In the genomic region with DNA sequence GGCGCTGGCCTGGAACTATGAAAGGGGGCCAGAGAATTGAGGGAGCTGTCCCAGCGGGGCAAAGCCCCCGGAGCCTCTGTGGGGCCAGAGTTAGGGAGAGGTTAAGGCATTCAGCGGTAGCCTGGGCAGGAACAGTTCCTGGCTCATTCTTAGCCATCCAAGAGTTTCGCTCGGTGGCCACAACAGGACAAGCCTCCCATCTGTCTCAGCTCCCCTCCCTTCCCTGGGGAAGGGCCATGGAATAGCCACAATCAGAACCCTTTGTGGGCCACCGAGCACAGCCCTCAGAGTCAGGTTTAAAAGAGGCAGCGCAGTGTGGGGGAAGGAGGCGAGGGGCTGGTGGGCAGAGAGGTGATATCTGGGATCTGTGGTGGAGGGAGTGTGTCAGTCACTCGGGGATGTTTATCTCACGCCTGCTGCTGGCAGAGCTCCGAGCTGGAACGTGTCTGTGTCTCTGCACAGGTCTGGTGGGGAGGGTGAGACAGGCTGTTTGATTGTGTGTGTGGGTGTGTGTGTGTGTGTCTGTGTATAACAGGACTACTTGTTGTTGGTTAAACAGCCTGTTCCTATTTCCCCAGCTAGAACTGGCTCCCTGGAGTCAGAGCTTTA, we compare ENCODE assay signal across 2 cellular contexts.
TF ChIP-seq lines count a peak whose summit lies in the region.

No MANE protein-coding gene starts in this region.

TF ChIP-seq in IMR-90, 13 proteins besides CTCF, POLR2A, EP300 and RAD21 (continued from another document):
- TF ChIP-seq CEBPB (IDR thresholded peaks at IDR 0.05; ENCODE audit: low read depth, low read length), result no peak

TF ChIP-seq in WTC11, 78 proteins besides CTCF, POLR2A, EP300 and RAD21 (continued from another document):
- no peak for TF ChIP-seq IRF1 (CRISPR knock-in tag; IDR thresholded peaks at IDR 0.05)
- TF ChIP-seq FOXJ3 (CRISPR knock-in tag; IDR thresholded peaks at IDR 0.05; ENCODE audit: borderline replicate concordance), result no peak
- TF ChIP-seq ZNF263 (CRISPR knock-in tag; IDR thresholded peaks at IDR 0.05; ENCODE audit: low read depth), result no peak
- no peak for TF ChIP-seq TEAD1 (CRISPR knock-in tag; IDR thresholded peaks at IDR 0.05)
- TF ChIP-seq, protein P1, sequence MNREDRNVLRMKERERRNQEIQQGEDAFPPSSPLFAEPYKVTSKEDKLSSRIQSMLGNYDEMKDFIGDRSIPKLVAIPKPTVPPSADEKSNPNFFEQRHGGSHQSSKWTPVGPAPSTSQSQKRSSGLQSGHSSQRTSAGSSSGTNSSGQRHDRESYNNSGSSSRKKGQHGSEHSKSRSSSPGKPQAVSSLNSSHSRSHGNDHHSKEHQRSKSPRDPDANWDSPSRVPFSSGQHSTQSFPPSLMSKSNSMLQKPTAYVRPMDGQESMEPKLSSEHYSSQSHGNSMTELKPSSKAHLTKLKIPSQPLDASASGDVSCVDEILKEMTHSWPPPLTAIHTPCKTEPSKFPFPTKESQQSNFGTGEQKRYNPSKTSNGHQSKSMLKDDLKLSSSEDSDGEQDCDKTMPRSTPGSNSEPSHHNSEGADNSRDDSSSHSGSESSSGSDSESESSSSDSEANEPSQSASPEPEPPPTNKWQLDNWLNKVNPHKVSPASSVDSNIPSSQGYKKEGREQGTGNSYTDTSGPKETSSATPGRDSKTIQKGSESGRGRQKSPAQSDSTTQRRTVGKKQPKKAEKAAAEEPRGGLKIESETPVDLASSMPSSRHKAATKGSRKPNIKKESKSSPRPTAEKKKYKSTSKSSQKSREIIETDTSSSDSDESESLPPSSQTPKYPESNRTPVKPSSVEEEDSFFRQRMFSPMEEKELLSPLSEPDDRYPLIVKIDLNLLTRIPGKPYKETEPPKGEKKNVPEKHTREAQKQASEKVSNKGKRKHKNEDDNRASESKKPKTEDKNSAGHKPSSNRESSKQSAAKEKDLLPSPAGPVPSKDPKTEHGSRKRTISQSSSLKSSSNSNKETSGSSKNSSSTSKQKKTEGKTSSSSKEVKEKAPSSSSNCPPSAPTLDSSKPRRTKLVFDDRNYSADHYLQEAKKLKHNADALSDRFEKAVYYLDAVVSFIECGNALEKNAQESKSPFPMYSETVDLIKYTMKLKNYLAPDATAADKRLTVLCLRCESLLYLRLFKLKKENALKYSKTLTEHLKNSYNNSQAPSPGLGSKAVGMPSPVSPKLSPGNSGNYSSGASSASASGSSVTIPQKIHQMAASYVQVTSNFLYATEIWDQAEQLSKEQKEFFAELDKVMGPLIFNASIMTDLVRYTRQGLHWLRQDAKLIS (CRISPR knock-in tag; IDR thresholded peaks at IDR 0.05; ENCODE audit: borderline replicate concordance), result no peak
- TF ChIP-seq RELA (CRISPR knock-in tag; IDR thresholded peaks at IDR 0.05; ENCODE audit: borderline replicate concordance), result no peak
- TF ChIP-seq GRHL2 (CRISPR knock-in tag; IDR thresholded peaks at IDR 0.05; ENCODE audit: insufficient replicate concordance, severe bottlenecking), result no peak
- TF ChIP-seq ZNF532 (CRISPR knock-in tag; IDR thresholded peaks at IDR 0.05; ENCODE audit: borderline replicate concordance), result no peak
- TF ChIP-seq, protein P2, sequence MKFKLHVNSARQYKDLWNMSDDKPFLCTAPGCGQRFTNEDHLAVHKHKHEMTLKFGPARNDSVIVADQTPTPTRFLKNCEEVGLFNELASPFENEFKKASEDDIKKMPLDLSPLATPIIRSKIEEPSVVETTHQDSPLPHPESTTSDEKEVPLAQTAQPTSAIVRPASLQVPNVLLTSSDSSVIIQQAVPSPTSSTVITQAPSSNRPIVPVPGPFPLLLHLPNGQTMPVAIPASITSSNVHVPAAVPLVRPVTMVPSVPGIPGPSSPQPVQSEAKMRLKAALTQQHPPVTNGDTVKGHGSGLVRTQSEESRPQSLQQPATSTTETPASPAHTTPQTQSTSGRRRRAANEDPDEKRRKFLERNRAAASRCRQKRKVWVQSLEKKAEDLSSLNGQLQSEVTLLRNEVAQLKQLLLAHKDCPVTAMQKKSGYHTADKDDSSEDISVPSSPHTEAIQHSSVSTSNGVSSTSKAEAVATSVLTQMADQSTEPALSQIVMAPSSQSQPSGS (CRISPR knock-in tag; IDR thresholded peaks at IDR 0.05; ENCODE audit: borderline replicate concordance, low read depth), result no peak
- no peak for TF ChIP-seq NR1H2 (CRISPR knock-in tag; IDR thresholded peaks at IDR 0.05)
- TF ChIP-seq STAT6 (CRISPR knock-in tag; conservative IDR thresholded peaks at IDR 0.05; ENCODE audit: low read depth), result no peak
- no peak for TF ChIP-seq ETV6 (CRISPR knock-in tag; IDR thresholded peaks at IDR 0.05)
- no peak for TF ChIP-seq KAT7 (CRISPR knock-in tag; IDR thresholded peaks at IDR 0.05; ENCODE audit: borderline replicate concordance)
- TF ChIP-seq, protein P3, sequence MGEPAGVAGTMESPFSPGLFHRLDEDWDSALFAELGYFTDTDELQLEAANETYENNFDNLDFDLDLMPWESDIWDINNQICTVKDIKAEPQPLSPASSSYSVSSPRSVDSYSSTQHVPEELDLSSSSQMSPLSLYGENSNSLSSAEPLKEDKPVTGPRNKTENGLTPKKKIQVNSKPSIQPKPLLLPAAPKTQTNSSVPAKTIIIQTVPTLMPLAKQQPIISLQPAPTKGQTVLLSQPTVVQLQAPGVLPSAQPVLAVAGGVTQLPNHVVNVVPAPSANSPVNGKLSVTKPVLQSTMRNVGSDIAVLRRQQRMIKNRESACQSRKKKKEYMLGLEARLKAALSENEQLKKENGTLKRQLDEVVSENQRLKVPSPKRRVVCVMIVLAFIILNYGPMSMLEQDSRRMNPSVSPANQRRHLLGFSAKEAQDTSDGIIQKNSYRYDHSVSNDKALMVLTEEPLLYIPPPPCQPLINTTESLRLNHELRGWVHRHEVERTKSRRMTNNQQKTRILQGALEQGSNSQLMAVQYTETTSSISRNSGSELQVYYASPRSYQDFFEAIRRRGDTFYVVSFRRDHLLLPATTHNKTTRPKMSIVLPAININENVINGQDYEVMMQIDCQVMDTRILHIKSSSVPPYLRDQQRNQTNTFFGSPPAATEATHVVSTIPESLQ (CRISPR knock-in tag; IDR thresholded peaks at IDR 0.05), result no peak
- TF ChIP-seq, protein P4, sequence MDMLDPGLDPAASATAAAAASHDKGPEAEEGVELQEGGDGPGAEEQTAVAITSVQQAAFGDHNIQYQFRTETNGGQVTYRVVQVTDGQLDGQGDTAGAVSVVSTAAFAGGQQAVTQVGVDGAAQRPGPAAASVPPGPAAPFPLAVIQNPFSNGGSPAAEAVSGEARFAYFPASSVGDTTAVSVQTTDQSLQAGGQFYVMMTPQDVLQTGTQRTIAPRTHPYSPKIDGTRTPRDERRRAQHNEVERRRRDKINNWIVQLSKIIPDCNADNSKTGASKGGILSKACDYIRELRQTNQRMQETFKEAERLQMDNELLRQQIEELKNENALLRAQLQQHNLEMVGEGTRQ (CRISPR knock-in tag; IDR thresholded peaks at IDR 0.05), result no peak
- TF ChIP-seq, protein P5, sequence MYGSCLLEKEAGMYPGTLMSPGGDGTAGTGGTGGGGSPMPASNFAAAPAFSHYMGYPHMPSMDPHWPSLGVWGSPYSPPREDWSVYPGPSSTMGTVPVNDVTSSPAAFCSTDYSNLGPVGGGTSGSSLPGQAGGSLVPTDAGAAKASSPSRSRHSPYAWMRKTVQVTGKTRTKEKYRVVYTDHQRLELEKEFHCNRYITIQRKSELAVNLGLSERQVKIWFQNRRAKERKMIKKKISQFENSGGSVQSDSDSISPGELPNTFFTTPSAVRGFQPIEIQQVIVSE (CRISPR knock-in tag; IDR thresholded peaks at IDR 0.05; ENCODE audit: borderline replicate concordance), result no peak
TF ChIP-seq in WTC11: peak in this region for 0.
